ENCODE assay signal across 15 cellular contexts in genomic region chr3:32880225-32880624, GRCh38.
DNase-seq lines count a peak whose midpoint lies in the region; ATAC-seq and TF ChIP-seq lines count a peak whose summit lies in the region.
"Had no signal": no experiment of that assay in that cellular context is flagged by ENCODE, and none has a peak within 500 bp of the region (broad histone marks: within the 10 kb centered on the region; RNA-seq: fewer than 3 reads in every experiment).

No MANE protein-coding gene starts in this region.

- peaks cover 79% of the 10 kb centered on the region for H3K36me3 Mint-ChIP-seq in nephron progenitor cell (ENCODE audit: low read depth)
- H3K36me3 Mint-ChIP-seq in activated naive CD8-positive, alpha-beta T cell treated with anti-CD3 and anti-CD28 coated beads for 36 hours: no peaks in the 10 kb centered on the region
- H3K36me3 Mint-ChIP-seq: CD8-positive, alpha-beta T cell had no signal

- no peak overlapping the region for H2AFZ ChIP-seq in SK-N-SH (ENCODE audit: low read depth)

- H3K9ac ChIP-seq in SK-N-SH: no peak overlapping the region

- no peak for TF ChIP-seq EP300 in SK-N-SH (IDR thresholded peaks at IDR 0.05; ENCODE audit: borderline replicate concordance in 1 of 2, low read depth in 1 of 2, low read length in 1 of 2)

- H3K4me1 ChIP-seq in SK-N-SH (ENCODE audit: control insufficient read depth in 1 of 2, insufficient read depth in 2 of 2, low read depth in 1 of 2, low read length in 1 of 2): no peaks in the 10 kb centered on the region
- H3K4me1 ChIP-seq: BE2C had no signal

- no peaks in the 10 kb centered on the region for H3K27me3 ChIP-seq in SK-N-SH (ENCODE audit: insufficient read depth)
- H3K27me3 ChIP-seq: BE2C had no signal

- H3K27ac Mint-ChIP-seq in nephron progenitor cell: peak overlapping the region; percentile 92
- no peak overlapping the region for H3K27ac Mint-ChIP-seq in activated naive CD8-positive, alpha-beta T cell treated with anti-CD3 and anti-CD28 coated beads for 36 hours
- H3K27ac Mint-ChIP-seq: CD14-positive monocyte; CD8-positive, alpha-beta T cell had no signal

- no peaks in the 10 kb centered on the region for H3K79me2 ChIP-seq in SK-N-SH (ENCODE audit: insufficient read depth)

- no peaks in the 10 kb centered on the region for H3K9me2 ChIP-seq in SK-N-SH

- no peaks in the 10 kb centered on the region for H3F3A ChIP-seq in SK-N-SH (replicated peaks; ENCODE audit: insufficient read depth)

- CTCF ChIA-PET in SK-N-SH (lab: Yijun Ruan, JAX): no interaction called here

- H3K4me3 ChIP-seq in SK-N-SH (ENCODE audit: low read depth in 2 of 2, low read length in 1 of 2): no peak overlapping the region

- POLR2A ChIA-PET in SK-N-SH (lab: Yijun Ruan, JAX): no interaction called here

- H3K36me3 ChIP-seq in SK-N-SH (replicated peaks in 1 of 2; ENCODE audit: control insufficient read depth in 1 of 2, insufficient read depth in 2 of 2, low read length in 1 of 2): no peaks in the 10 kb centered on the region
- H3K36me3 ChIP-seq: BE2C had no signal

- no peaks in the 10 kb centered on the region for H3K27me3 Mint-ChIP-seq in nephron progenitor cell (ENCODE audit: low read depth, poor library complexity)
- peaks cover 5% of the 10 kb centered on the region for H3K27me3 Mint-ChIP-seq in activated naive CD8-positive, alpha-beta T cell treated with anti-CD3 and anti-CD28 coated beads for 36 hours

- TF ChIP-seq CTCF in SK-N-SH (IDR thresholded peaks at IDR 0.05) (no peak), nephron progenitor cell (IDR thresholded peaks at IDR 0.05) (no peak)

- WGBS in SK-N-SH (ENCODE audit: low lambda C conversion rate): 92% methylated on average over 1 of the region's 1 CpG

- H3K9me3 Mint-ChIP-seq in nephron progenitor cell: peaks cover 7% of the 10 kb centered on the region
- H3K9me3 Mint-ChIP-seq in activated naive CD8-positive, alpha-beta T cell treated with anti-CD3 and anti-CD28 coated beads for 36 hours: peaks cover 2% of the 10 kb centered on the region
- H3K9me3 Mint-ChIP-seq: CD14-positive monocyte; CD8-positive, alpha-beta T cell had no signal

- H3K9me3 ChIP-seq in SK-N-SH: no peaks in the 10 kb centered on the region
- H3K9me3 ChIP-seq: BE2C had no signal

- peak; percentile 49 for DNase-seq in EH (ENCODE audit: low read depth)
- DNase-seq in SK-N-SH: no peak
- peak; percentile 67 for DNase-seq in fibroblast of gingiva (ENCODE audit: low read depth)
- no peak for DNase-seq in nephron progenitor cell
- no peak for DNase-seq in NCI-H1105 (lab: John Stamatoyannopoulos, UW)
- DNase-seq in activated naive CD8-positive, alpha-beta T cell treated with anti-CD3 and anti-CD28 coated beads for 36 hours: no peak
- DNase-seq: BE2C; CD8-positive, alpha-beta T cell; COR-L47; DMS153; DND-41; GF-D8 had no signal

- TF ChIP-seq RAD21 in SK-N-SH (IDR thresholded peaks at IDR 0.05; ENCODE audit: low read length): no peak

- no peaks in the 10 kb centered on the region for H4K20me1 ChIP-seq in SK-N-SH (ENCODE audit: insufficient read depth)

- H3K4me2 ChIP-seq in SK-N-SH: no peak overlapping the region; the same call in 1 of the 2 replicates

- H3K27ac ChIP-seq in SK-N-SH (ENCODE audit: low read depth in 2 of 2, low read length in 1 of 2): 0 out of 4 replicates have a peak overlapping the region, but pooled peaks of 1 of the 2 experiments have one; percentile 16

- ATAC-seq in HG02763 (IDR thresholded peaks at IDR 0.05; ENCODE audit: unreplicated experiment): no peak
- ATAC-seq: CD8-positive, alpha-beta T cell; HCT116 had no signal

- H3K4me1 Mint-ChIP-seq in nephron progenitor cell: peaks cover 46% of the 10 kb centered on the region
- H3K4me1 Mint-ChIP-seq in activated naive CD8-positive, alpha-beta T cell treated with anti-CD3 and anti-CD28 coated beads for 36 hours: peaks cover 11% of the 10 kb centered on the region

- no peak overlapping the region for H3K4me3 Mint-ChIP-seq in nephron progenitor cell
- no peak overlapping the region for H3K4me3 Mint-ChIP-seq in activated naive CD8-positive, alpha-beta T cell treated with anti-CD3 and anti-CD28 coated beads for 36 hours
- H3K4me3 Mint-ChIP-seq: CD14-positive monocyte; CD8-positive, alpha-beta T cell had no signal

TF ChIP-seq in SK-N-SH, 30 proteins besides CTCF, POLR2A, EP300 and RAD21:
- TF ChIP-seq RXRA (IDR thresholded peaks at IDR 0.05; ENCODE audit: borderline replicate concordance, low read depth) (no peak), PBX3 (IDR thresholded peaks at IDR 0.05) (peak; percentile 46), TCF12 (IDR thresholded peaks at IDR 0.05) (peak; percentile 74)

Comparison
In these comparisons a context has a peak if more than half of its experiments do, and no peak if none do; other contexts are left out.
1. DNase-seq: peak in EH (single experiment) and fibroblast of gingiva (single experiment); none in SK-N-SH (single experiment), nephron progenitor cell (single experiment), NCI-H1105 (single experiment) and activated naive CD8-positive, alpha-beta T cell treated with anti-CD3 and anti-CD28 coated beads for 36 hours (single experiment).